Comparison of ENCODE assay signal across 8 cellular contexts in genomic region chr10:62083868-62084267, GRCh38.
DNase-seq lines count a peak whose midpoint lies in the region; ATAC-seq, FAIRE-seq and TF ChIP-seq lines count a peak whose summit lies in the region.

No MANE protein-coding gene starts in this region.

- FAIRE-seq in pancreas (lab: Jason Lieb, UNC), result no peak

- H3K27ac ChIP-seq in PC-3 (ENCODE audit: low read length), result peak overlapping the region; percentile 54
- peak overlapping the region in 2 of 4 donors; percentile 66 to 69 for H3K27ac ChIP-seq in pancreas

- ATAC-seq in PC-3 (peak; percentile 41), esophagus mucosa (peak; percentile 78), pancreas (peak; percentile 40 to 73 (median 61)), GM21526 (IDR thresholded peaks at IDR 0.05; ENCODE audit: low FRiP score, unreplicated experiment) (no peak), GM18517 (IDR thresholded peaks at IDR 0.05; ENCODE audit: unreplicated experiment) (no peak)

- intact Hi-C loops in PC-3 (cut with micrococcal nuclease) (loop anchor here (1.0 kb wide), 3 partner anchors 23 to 161 kb away; no protein-coding TSS in a partner anchor), pancreas (cut with DNase I) (no loop called here)

- H3K9me2 ChIP-seq in Loucy (replicated peaks; ENCODE audit: low read depth, low read length) (no peaks in the 10 kb centered on the region), PC-3 (replicated peaks; ENCODE audit: low read length) (no peaks in the 10 kb centered on the region)

- H3K9ac ChIP-seq in Loucy (ENCODE audit: low read depth, low read length, poor library complexity, severe bottlenecking), result peak overlapping the region; percentile 77
- H3K9ac ChIP-seq in PC-3 (ENCODE audit: low read length), result peak overlapping the region; percentile 20

- H3K4me1 ChIP-seq in Loucy (ENCODE audit: insufficient read depth, low read length, poor library complexity, severe bottlenecking), result peaks cover 58% of the 10 kb centered on the region
- H3K4me1 ChIP-seq in PC-3 (ENCODE audit: insufficient read depth, low read length), result peaks cover 43% of the 10 kb centered on the region
- peaks cover 0 to 36% (median 13%) of the 10 kb centered on the region in 3 donors for H3K4me1 ChIP-seq in pancreas

- CTCF ChIA-PET in PC-3 (lab: Charles Lee), result interaction anchor here (1.0 kb wide), 1 partner anchor 45 kb away, joined by 4 read pairs; no protein-coding TSS in a partner anchor

- POLR2A ChIA-PET in PC-3 (lab: Charles Lee; ENCODE audit: unreplicated experiment), result interaction anchor here (0.7 kb wide), 1 partner anchor 147 kb away, joined by 3 read pairs; no protein-coding TSS in a partner anchor

- H3K4me2 ChIP-seq in Loucy (ENCODE audit: low read depth, low read length, poor library complexity, severe bottlenecking) (peak overlapping the region; percentile 85), PC-3 (ENCODE audit: low read length) (peak overlapping the region; percentile 52)

- H3K36me3 ChIP-seq in Loucy (ENCODE audit: insufficient read depth, low read length) (peaks cover 47% of the 10 kb centered on the region), PC-3 (ENCODE audit: low read depth, low read length) (peaks cover 17% of the 10 kb centered on the region), pancreas (no peaks in the 10 kb centered on the region)

- peaks cover 26% of the 10 kb centered on the region for H3F3A ChIP-seq in Loucy (ENCODE audit: low read depth)
- H3F3A ChIP-seq in PC-3 (ENCODE audit: low read length, unreplicated experiment), result peaks cover 5% of the 10 kb centered on the region

- no peak overlapping the region for H2AFZ ChIP-seq in Loucy (ENCODE audit: low read length)
- H2AFZ ChIP-seq in PC-3 (ENCODE audit: low read length), result no peak overlapping the region

- no peaks in the 10 kb centered on the region for H4K20me1 ChIP-seq in Loucy (ENCODE audit: insufficient read depth, low read length, poor library complexity, severe bottlenecking)
- H4K20me1 ChIP-seq in PC-3 (ENCODE audit: low read length), result no peaks in the 10 kb centered on the region

- BruUV-seq in PC-3 (replicated peaks; lab: Mats Ljungman, UMichigan), result TSS peak; percentile 46

- WGBS in pancreas, 2 donors, result 37 to 60% methylated on average over 1 of the region's 1 CpG

- H3K27me3 ChIP-seq in Loucy (ENCODE audit: insufficient read depth, low read length, poor library complexity, severe bottlenecking) (no peaks in the 10 kb centered on the region), PC-3 (ENCODE audit: low read length) (no peaks in the 10 kb centered on the region), pancreas (no peaks in the 10 kb centered on the region)

- peak; percentile 85 for DNase-seq in PC-3
- peak in 2 of 6 donors; percentile 36 to 41 for DNase-seq in pancreas
- DNase-seq in cerebellar cortex (ENCODE audit: low spot score), result no peak
- DNase-seq in medulla oblongata (ENCODE audit: extremely low spot score), result no peak

- TF ChIP-seq CTCF in Loucy (conservative IDR thresholded peaks at IDR 0.05; ENCODE audit: low read length), result no peak
- TF ChIP-seq CTCF in PC-3 (conservative IDR thresholded peaks at IDR 0.05; ENCODE audit: low read depth, low read length), result no peak
- TF ChIP-seq CTCF in pancreas (IDR thresholded peaks at IDR 0.05), result no peak

- H3K9me3 ChIP-seq in Loucy (ENCODE audit: insufficient read depth, low read depth, low read length) (no peaks in the 10 kb centered on the region), PC-3 (ENCODE audit: low read length) (no peaks in the 10 kb centered on the region), pancreas (no peaks in the 10 kb centered on the region)

- H3K79me2 ChIP-seq in Loucy (ENCODE audit: insufficient read depth, low read length) (peaks cover 36% of the 10 kb centered on the region), PC-3 (ENCODE audit: low read length) (no peaks in the 10 kb centered on the region)

- H3K4me3 ChIP-seq in Loucy (ENCODE audit: low read length, poor library complexity, severe bottlenecking), result peak overlapping the region; percentile 68
- no peak overlapping the region for H3K4me3 ChIP-seq in PC-3 (ENCODE audit: low read length)
- H3K4me3 ChIP-seq in pancreas, result no peak overlapping the region

Comparison
In these comparisons a context has a peak if more than half of its experiments do, and no peak if none do; other contexts are left out.
1. ATAC-seq: peak in PC-3 (single experiment), esophagus mucosa (single experiment) and pancreas (4 of 4); none in GM21526 (single experiment) and GM18517 (single experiment).